Comparison of ENCODE assay signal across 18 cellular contexts in genomic region chr3:50147861-50148260, GRCh38. TPM values are rescaled to one million over a fixed set of nuclear protein-coding genes. Genes with fewer than 3 reads are reported as not detected.
DNase-seq lines count a peak whose midpoint lies in the region; ATAC-seq, FAIRE-seq and TF ChIP-seq lines count a peak whose summit lies in the region.
"Had no signal": no experiment of that assay in that cellular context is flagged by ENCODE, and none has a peak within 500 bp of the region (broad histone marks: within the 10 kb centered on the region; RNA-seq: fewer than 3 reads in every experiment).

No MANE protein-coding gene starts in this region.

- CTCF ChIA-PET in K562 (lab: Yijun Ruan, JAX; ENCODE audit: low intra/inter-chr PET ratio): no interaction called here

- H2BK15ac ChIP-seq in neuronal stem cell (ENCODE audit: low read length): peak overlapping the region; percentile 78

- FAIRE-seq in K562 (lab: Jason Lieb, UNC) (no peak), GM12892 (lab: Jason Lieb, UNC) (no peak)
- FAIRE-seq: GM18507 had no signal

- no peak overlapping the region for H2BK5ac ChIP-seq in neuronal stem cell (ENCODE audit: low read length)

- no TSS peak for BruUV-seq in K562 (replicated peaks; lab: Mats Ljungman, UMichigan)

- H3K9me2 ChIP-seq in hepatocyte (replicated peaks; ENCODE audit: insufficient read depth): no peaks in the 10 kb centered on the region

- WGBS in K562 (ENCODE audit: insufficient coverage, low coverage, missing lambda C conversion rate): 7% methylated on average over 5 of the region's 6 CpGs
- WGBS in hepatocyte (ENCODE audit: low lambda C conversion rate, missing lambda C conversion rate): 43% methylated on average over 6 of the region's 6 CpGs
- no CpG with 5 or more reads among the region's 6 CpGs for WGBS in neuronal stem cell (ENCODE audit: extremely low coverage in 2 of 2, insufficient read length in 2 of 2, insufficient replicate concordance in 1 of 2), 2 donors

- no peak for TF ChIP-seq RAD21 in K562 (CRISPR knock-in tag; conservative IDR thresholded peaks at IDR 0.05 in 1 of 2, IDR thresholded peaks at IDR 0.05 in 1 of 2)

- in situ Hi-C loops in K562 (cut with MboI): no loop called here

- H2AFZ ChIP-seq in K562 (ENCODE audit: low read depth, low read length) (no peak overlapping the region), hepatocyte (no peak overlapping the region), neuronal stem cell (ENCODE audit: low read length) (no peak overlapping the region)
- H2AFZ ChIP-seq: GM23338 had no signal

- H3K18ac ChIP-seq in neuronal stem cell (ENCODE audit: low read length): peak overlapping the region; percentile 44

- H4K91ac ChIP-seq in neuronal stem cell (ENCODE audit: low read depth, low read length, poor library complexity): no peak overlapping the region

- no peak overlapping the region for H2BK120ac ChIP-seq in neuronal stem cell (ENCODE audit: low read depth, low read length)

- 0 out of 3 replicates have a peak, but pooled peaks have one; percentile 14 for ATAC-seq in K562
- ATAC-seq: GM23338, PC-3 had no signal

- POLR2A ChIA-PET in K562 (lab: Yijun Ruan, JAX): interaction anchor here (1.0 to 1.1 kb wide), 2 partner anchors 12 to 15 kb away, joined by 3 to 6 read pairs; no protein-coding TSS in a partner anchor

- H2AK5ac ChIP-seq in neuronal stem cell (ENCODE audit: low read depth, low read length): no peak overlapping the region

- DNase-seq in GM03348 (ENCODE audit: low spot score) (peak; percentile 67), K562 (ENCODE audit: extremely low read depth in 1 of 4, low spot score in 3 of 4) (no peak), hepatocyte (ENCODE audit: low spot score) (peak; percentile 48), neuronal stem cell (ENCODE audit: low spot score) (no peak), GM19240 (ENCODE audit: insufficient read length, low spot score) (no peak), GM12892 (ENCODE audit: insufficient read length) (no peak), Peyer's patch (no peak)
- DNase-seq: DMS153, NCI-H1436, NCI-H2029 treated with DMSO at 0.1 percent for 48 hours, NCI-H526 treated with DMSO at 0.1 percent for 48 hours, PC-3, Right ventricle myocardium superior had no signal

- TF ChIP-seq POLR2A in K562 (conservative IDR thresholded peaks at IDR 0.05) (no peak), GM12892 (IDR thresholded peaks at IDR 0.05; ENCODE audit: low read depth, low read length) (no peak), Peyer's patch (IDR thresholded peaks at IDR 0.05) (no peak)

- no peak overlapping the region for H3K4ac ChIP-seq in neuronal stem cell (ENCODE audit: low read length)

- H3K4me2 ChIP-seq in K562 (ENCODE audit: insufficient read depth, low read length) (no peak overlapping the region), hepatocyte (no peak overlapping the region), neuronal stem cell (ENCODE audit: insufficient read depth, low read length, poor library complexity, severe bottlenecking) (no peak overlapping the region)
- H3K4me2 ChIP-seq: GM23338 had no signal

- H3K23ac ChIP-seq in neuronal stem cell (ENCODE audit: low read depth, low read length, poor library complexity): no peak overlapping the region

- H4K20me1 ChIP-seq in K562 (replicated peaks; ENCODE audit: control insufficient read depth, insufficient read depth, low read length): no peaks in the 10 kb centered on the region
- H4K20me1 ChIP-seq in hepatocyte (ENCODE audit: insufficient read depth, poor library complexity, severe bottlenecking): no peaks in the 10 kb centered on the region

- no peak overlapping the region for H3K27ac ChIP-seq in K562 (ENCODE audit: extremely low read depth, low read depth, low read length)
- peak overlapping the region; percentile 75 for H3K27ac ChIP-seq in hepatocyte
- no peak overlapping the region for H3K27ac ChIP-seq in neuronal stem cell (replicated peaks; ENCODE audit: low read length)
- no peak overlapping the region for H3K27ac ChIP-seq in Peyer's patch
- H3K27ac ChIP-seq: C4-2B had no signal

- H3K14ac ChIP-seq in neuronal stem cell (ENCODE audit: low read length): no peak overlapping the region

- no peaks in the 10 kb centered on the region for H3K79me1 ChIP-seq in neuronal stem cell (ENCODE audit: low read depth, low read length)

- H3K4me1 ChIP-seq in K562 (replicated peaks in 1 of 2; ENCODE audit: control insufficient read depth in 2 of 2, insufficient read depth in 2 of 2, low read length in 2 of 2) (peaks cover 0 to 5% of the 10 kb centered on the region in 2 experiments; a peak in 2 of 5 replicates), hepatocyte (ENCODE audit: insufficient read depth) (peaks cover 52% of the 10 kb centered on the region), neuronal stem cell (ENCODE audit: control insufficient read depth in 2 of 2, insufficient read depth in 1 of 2, low read depth in 1 of 2, low read length in 2 of 2) (peaks cover 0 to 18% of the 10 kb centered on the region in 2 donors), Peyer's patch (peaks cover 0 to 13% (median 0%) of the 10 kb centered on the region in 4 donors)

- no peak for TF ChIP-seq EP300 in K562 (IDR thresholded peaks at IDR 0.05; ENCODE audit: low read length)

- TF ChIP-seq CTCF in K562 (IDR thresholded peaks at IDR 0.05 in 2 of 3, conservative IDR thresholded peaks at IDR 0.05 in 1 of 3; ENCODE audit: insufficient read depth in 2 of 3, low read depth in 1 of 3, low read length in 3 of 3): no peak
- TF ChIP-seq CTCF in hepatocyte (IDR thresholded peaks at IDR 0.05; ENCODE audit: poor library complexity): no peak
- no peak for TF ChIP-seq CTCF in Peyer's patch (IDR thresholded peaks at IDR 0.05)

- H3K79me2 ChIP-seq in K562 (ENCODE audit: control insufficient read depth, insufficient read depth, low read length): no peaks in the 10 kb centered on the region
- no peaks in the 10 kb centered on the region for H3K79me2 ChIP-seq in hepatocyte

- H2BK12ac ChIP-seq in neuronal stem cell (ENCODE audit: low read length): no peak overlapping the region

- H3K9ac ChIP-seq in K562 (ENCODE audit: insufficient read depth in 1 of 2, low read depth in 2 of 2, low read length in 2 of 2): peak overlapping the region in 1 of 2 experiments; percentile 35; a peak in 1 of 4 replicates
- no peak overlapping the region for H3K9ac ChIP-seq in neuronal stem cell (ENCODE audit: low read depth, low read length, poor library complexity)

- H3K9me1 ChIP-seq in K562 (ENCODE audit: control insufficient read depth, insufficient read depth, low read length): no peaks in the 10 kb centered on the region

- H3K36me3 ChIP-seq in K562 (ENCODE audit: control insufficient read depth, insufficient read depth, low read length) (no peaks in the 10 kb centered on the region), hepatocyte (replicated peaks; ENCODE audit: insufficient read depth, low read depth) (no peaks in the 10 kb centered on the region), neuronal stem cell (replicated peaks in 1 of 2; ENCODE audit: control insufficient read depth in 2 of 2, insufficient read depth in 2 of 2, low read length in 2 of 2) (no peaks in the 10 kb centered on the region), Peyer's patch (no peaks in the 10 kb centered on the region)

- intact Hi-C loops in K562 (cut with micrococcal nuclease): no loop called here

- H3K4me3 ChIP-seq in K562: no peak overlapping the region
- no peak overlapping the region for H3K4me3 ChIP-seq in hepatocyte
- no peak overlapping the region for H3K4me3 ChIP-seq in neuronal stem cell (ENCODE audit: low read length in 2 of 2)
- H3K4me3 ChIP-seq in Peyer's patch: no peak overlapping the region
- H3K4me3 ChIP-seq: GM23338 had no signal

- H3K27me3 ChIP-seq in K562 (ENCODE audit: control insufficient read depth in 2 of 2, insufficient read depth in 2 of 2, low read length in 2 of 2) (no peaks in the 10 kb centered on the region), hepatocyte (peaks cover 3% of the 10 kb centered on the region), neuronal stem cell (ENCODE audit: control insufficient read depth in 3 of 3, insufficient read depth in 3 of 3, low read depth in 1 of 3, low read length in 3 of 3) (peaks cover 0 to 42% (median under 1%) of the 10 kb centered on the region in 3 experiments), Peyer's patch (no peaks in the 10 kb centered on the region)

- no peak overlapping the region for H4K8ac ChIP-seq in neuronal stem cell (ENCODE audit: low read depth, low read length)

- H3K9me3 ChIP-seq in K562 (replicated peaks; ENCODE audit: control insufficient read depth, insufficient read depth, low read depth, low read length): no peaks in the 10 kb centered on the region
- H3K9me3 ChIP-seq in hepatocyte (ENCODE audit: low read depth): no peaks in the 10 kb centered on the region
- H3K9me3 ChIP-seq in neuronal stem cell (replicated peaks in 1 of 2; ENCODE audit: control insufficient read depth in 2 of 2, insufficient read depth in 1 of 2, low read depth in 1 of 2, low read length in 2 of 2): no peaks in the 10 kb centered on the region
- H3K9me3 ChIP-seq in Peyer's patch: no peaks in the 10 kb centered on the region

RNA-seq across cellular contexts. Expression of gene SEMA3F, which starts 7.3 kb away (rescaled TPM):
- total RNA-seq in K562 (2011; cell fraction: chromatin; rRNA removed; ENCODE audit: low replicate concordance): 6.4 and 18.2 TPM in 2 replicates
- 15.1 and 18.5 TPM in 2 replicates for total RNA-seq in K562 (2011; cell fraction: nucleolus; rRNA removed)
- total RNA-seq in K562 (2011; cell fraction: nucleoplasm; rRNA removed): 8.9 and 11.7 TPM in 2 replicates
- total RNA-seq in K562 (2014; rRNA removed): 2.0 and 2.3 TPM in 2 replicates
- total RNA-seq in K562 (2014; rRNA removed; fragmentation: Illumina TruSeq; extraction: Trizol): 0.54 and 0.58 TPM in 2 replicates
- total RNA-seq in K562 (2015; rRNA removed; fragmentation: Illumina TruSeq; extraction: Trizol): 0.45 and 0.76 TPM in 2 replicates
- 2.6 and 3.0 TPM in 2 replicates for total RNA-seq in K562 (2021)
- 2.6 and 3.8 TPM in 2 replicates for polyA plus RNA-seq in K562 (2011; rRNA removed)
- polyA plus RNA-seq in K562 (2011; cell fraction: cytosol; rRNA removed): 3.4 and 4.9 TPM in 2 replicates
- 11.8 and 13.0 TPM in 2 replicates for polyA plus RNA-seq in K562 (2011; cell fraction: nucleus; rRNA removed)
- polyA plus RNA-seq in K562 (2012): 1.2 and 2.0 TPM in 2 replicates
- polyA plus RNA-seq in K562 (2014; fragmentation: Illumina TruSeq; extraction: Trizol): 1.5 and 1.7 TPM in 2 replicates
- polyA plus RNA-seq in K562 (2014; fragmentation: Nextera tagmentation; extraction: Ambion mirVana): not detected
- 1.2 and 2.7 TPM in 2 replicates for polyA plus RNA-seq in K562 (2014; rRNA removed)
- 2.7 and 4.2 TPM in 2 replicates for polyA minus RNA-seq in K562 (2011; rRNA and poly(A)+ RNA removed)
- 7.0 and 15.3 TPM in 2 replicates for polyA minus RNA-seq in K562 (2011; cell fraction: cytosol; rRNA and poly(A)+ RNA removed)
- 6.1 and 8.2 TPM in 2 replicates for polyA minus RNA-seq in K562 (2011; cell fraction: nucleus; rRNA and poly(A)+ RNA removed)
- 11.8 and 15.5 TPM in 2 replicates for total RNA-seq in hepatocyte
- 13.9 and 16.8 TPM in 2 replicates for polyA plus RNA-seq in hepatocyte
- 68.0 TPM for polyA plus RNA-seq in neuronal stem cell (2013, experiment 1 of 2)
- 67.2 TPM for polyA plus RNA-seq in neuronal stem cell (2013, experiment 2 of 2)
- 0.42 TPM for polyA plus RNA-seq in GM12892 (2012; ENCODE audit: missing spikeins)
- 10 to 100 TPM; 21.2 to 41.0 (median 23.2) TPM for total RNA-seq in Peyer's patch

RNA-seq across cellular contexts. Expression of gene GNAT1, which starts 43.5 kb away (rescaled TPM):
- not detected in 2 replicates for total RNA-seq in K562 (2011; cell fraction: chromatin; rRNA removed; ENCODE audit: low replicate concordance)
- not detected in 2 replicates for total RNA-seq in K562 (2011; cell fraction: nucleolus; rRNA removed)
- total RNA-seq in K562 (2011; cell fraction: nucleoplasm; rRNA removed): 0.15 TPM in 1 of 2 replicates, not detected in the other
- total RNA-seq in K562 (2014; rRNA removed) (not detected in 2 replicates), K562 (2014; rRNA removed; fragmentation: Illumina TruSeq; extraction: Trizol) (not detected in 2 replicates), K562 (2015; rRNA removed; fragmentation: Illumina TruSeq; extraction: Trizol) (not detected in 2 replicates), K562 (2021) (not detected in 2 replicates), hepatocyte (not detected in 2 replicates), Peyer's patch (not detected)
- polyA plus RNA-seq in K562 (2011; rRNA removed) (not detected in 2 replicates), K562 (2014; fragmentation: Illumina TruSeq; extraction: Trizol) (not detected in 2 replicates), K562 (2014; fragmentation: Nextera tagmentation; extraction: Ambion mirVana) (not detected), K562 (2014; rRNA removed) (not detected in 2 replicates), hepatocyte (not detected in 2 replicates)
- polyA plus RNA-seq in K562 (2011; cell fraction: cytosol; rRNA removed): not detected in 2 replicates
- polyA plus RNA-seq in K562 (2011; cell fraction: nucleus; rRNA removed): not detected in 2 replicates
- polyA plus RNA-seq in K562 (2012): not detected in 2 replicates
- not detected in 2 replicates for polyA minus RNA-seq in K562 (2011; rRNA and poly(A)+ RNA removed)
- not detected in 2 replicates for polyA minus RNA-seq in K562 (2011; cell fraction: cytosol; rRNA and poly(A)+ RNA removed)
- polyA minus RNA-seq in K562 (2011; cell fraction: nucleus; rRNA and poly(A)+ RNA removed): not detected in 2 replicates
- 0.03 TPM for polyA plus RNA-seq in neuronal stem cell (2013, experiment 1 of 2)
- 0.04 TPM for polyA plus RNA-seq in neuronal stem cell (2013, experiment 2 of 2)
- polyA plus RNA-seq in GM12892 (2012; ENCODE audit: missing spikeins): not detected
- total RNA-seq: GM23338, HT1080, Right ventricle myocardium superior had no signal
- polyA plus RNA-seq: AG04450, GM23338 had no signal

RNA-seq across cellular contexts. Expression of gene SLC38A3, which starts 57.2 kb away (rescaled TPM):
- total RNA-seq in K562 (2011; cell fraction: chromatin; rRNA removed; ENCODE audit: low replicate concordance): 0.99 and 3.1 TPM in 2 replicates
- 1.6 and 3.8 TPM in 2 replicates for total RNA-seq in K562 (2011; cell fraction: nucleolus; rRNA removed)
- total RNA-seq in K562 (2011; cell fraction: nucleoplasm; rRNA removed): 1.3 and 1.5 TPM in 2 replicates
- total RNA-seq in K562 (2014; rRNA removed): 0.09 TPM in 1 of 2 replicates, not detected in the other
- total RNA-seq in K562 (2014; rRNA removed; fragmentation: Illumina TruSeq; extraction: Trizol): not detected in 2 replicates
- total RNA-seq in K562 (2015; rRNA removed; fragmentation: Illumina TruSeq; extraction: Trizol): not detected in 2 replicates
- total RNA-seq in K562 (2021): 0.16 and 0.27 TPM in 2 replicates
- 0.38 and 0.66 TPM in 2 replicates for polyA plus RNA-seq in K562 (2011; rRNA removed)
- polyA plus RNA-seq in K562 (2011; cell fraction: cytosol; rRNA removed): 0.47 and 0.52 TPM in 2 replicates
- 2.9 and 4.2 TPM in 2 replicates for polyA plus RNA-seq in K562 (2011; cell fraction: nucleus; rRNA removed)
- not detected in 2 replicates for polyA plus RNA-seq in K562 (2012)
- not detected in 2 replicates for polyA plus RNA-seq in K562 (2014; fragmentation: Illumina TruSeq; extraction: Trizol)
- not detected for polyA plus RNA-seq in K562 (2014; fragmentation: Nextera tagmentation; extraction: Ambion mirVana)
- polyA plus RNA-seq in K562 (2014; rRNA removed): not detected in 2 replicates
- polyA minus RNA-seq in K562 (2011; rRNA and poly(A)+ RNA removed): 0.46 and 0.57 TPM in 2 replicates
- polyA minus RNA-seq in K562 (2011; cell fraction: cytosol; rRNA and poly(A)+ RNA removed): 0.29 and 1.1 TPM in 2 replicates
- 0.54 and 0.78 TPM in 2 replicates for polyA minus RNA-seq in K562 (2011; cell fraction: nucleus; rRNA and poly(A)+ RNA removed)
- total RNA-seq in hepatocyte: 22.6 and 24.7 TPM in 2 replicates
- polyA plus RNA-seq in hepatocyte: 37.9 and 56.6 TPM in 2 replicates
- 3.5 TPM for polyA plus RNA-seq in neuronal stem cell (2013, experiment 1 of 2)
- 3.2 TPM for polyA plus RNA-seq in neuronal stem cell (2013, experiment 2 of 2)
- polyA plus RNA-seq in GM12892 (2012; ENCODE audit: missing spikeins): not detected
- total RNA-seq in Peyer's patch: 1 to 10 TPM in 1 of 4 donors, not detected in 3; 1.3 TPM
- total RNA-seq: HT1080 had no signal

RNA-seq across cellular contexts. Expression of gene RBM5, which starts 59.1 kb away (rescaled TPM):
- 479 and 783 TPM in 2 replicates for total RNA-seq in K562 (2011; cell fraction: chromatin; rRNA removed; ENCODE audit: low replicate concordance)
- 241 and 243 TPM in 2 replicates for total RNA-seq in K562 (2011; cell fraction: nucleolus; rRNA removed)
- total RNA-seq in K562 (2011; cell fraction: nucleoplasm; rRNA removed): 327 and 405 TPM in 2 replicates
- 61.3 and 108 TPM in 2 replicates for total RNA-seq in K562 (2014; rRNA removed)
- 92.5 and 100.0 TPM in 2 replicates for total RNA-seq in K562 (2014; rRNA removed; fragmentation: Illumina TruSeq; extraction: Trizol)
- 87.9 and 90.2 TPM in 2 replicates for total RNA-seq in K562 (2015; rRNA removed; fragmentation: Illumina TruSeq; extraction: Trizol)
- total RNA-seq in K562 (2021): 58.4 and 61.3 TPM in 2 replicates
- 153 and 187 TPM in 2 replicates for polyA plus RNA-seq in K562 (2011; rRNA removed)
- polyA plus RNA-seq in K562 (2011; cell fraction: cytosol; rRNA removed): 82.3 and 85.3 TPM in 2 replicates
- 629 and 658 TPM in 2 replicates for polyA plus RNA-seq in K562 (2011; cell fraction: nucleus; rRNA removed)
- polyA plus RNA-seq in K562 (2012): 52.0 and 57.7 TPM in 2 replicates
- 75.7 and 86.1 TPM in 2 replicates for polyA plus RNA-seq in K562 (2014; fragmentation: Illumina TruSeq; extraction: Trizol)
- polyA plus RNA-seq in K562 (2014; fragmentation: Nextera tagmentation; extraction: Ambion mirVana): 10 to 100 TPM; 24.5 to 53.3 TPM
- polyA plus RNA-seq in K562 (2014; rRNA removed): 81.6 and 87.8 TPM in 2 replicates
- 392 and 565 TPM in 2 replicates for polyA minus RNA-seq in K562 (2011; rRNA and poly(A)+ RNA removed)
- polyA minus RNA-seq in K562 (2011; cell fraction: cytosol; rRNA and poly(A)+ RNA removed): 56.4 and 70.4 TPM in 2 replicates
- polyA minus RNA-seq in K562 (2011; cell fraction: nucleus; rRNA and poly(A)+ RNA removed): 131 and 213 TPM in 2 replicates
- 147 and 150 TPM in 2 replicates for total RNA-seq in hepatocyte
- polyA plus RNA-seq in hepatocyte: 64.3 and 84.9 TPM in 2 replicates
- 103 TPM for polyA plus RNA-seq in neuronal stem cell (2013, experiment 1 of 2)
- polyA plus RNA-seq in neuronal stem cell (2013, experiment 2 of 2): 104 TPM
- polyA plus RNA-seq in GM12892 (2012; ENCODE audit: missing spikeins): 81.3 TPM
- 100 to 1,000 TPM; 212 to 498 (median 416) TPM for total RNA-seq in Peyer's patch

Comparison
In these comparisons a context has a peak if more than half of its experiments do, and no peak if none do; other contexts are left out.
1. DNase-seq: peak in GM03348 (single experiment) and hepatocyte (single experiment); none in K562 (0 of 4), neuronal stem cell (single experiment), GM19240 (single experiment), GM12892 (single experiment) and Peyer's patch (0 of 3).